In genomic region chr19:47225746-47226425, GRCh38 we compare ENCODE assay signal across 8 cellular contexts. TPM values are rescaled to one million over a fixed set of nuclear protein-coding genes. Genes with fewer than 3 reads are reported as not detected.
DNase-seq lines count a peak whose midpoint lies in the region; ATAC-seq and TF ChIP-seq lines count a peak whose summit lies in the region.

No MANE protein-coding gene starts in this region.

- DNase-seq in NCI-H2171 (lab: John Stamatoyannopoulos, UW), result peak; percentile 91
- peak; percentile 84 for DNase-seq in WTC11 (ENCODE audit: low spot score)
- peak; percentile 83 to 93 for DNase-seq in cardiac fibroblast (ENCODE audit: low read depth in 2 of 2)
- DNase-seq in iris pigment epithelial cell (ENCODE audit: low read depth), result peak; percentile 86
- DNase-seq in smooth muscle cell of the brain vasculature (ENCODE audit: low read depth, low spot score), result peak; percentile 69

- H3K36me3 Mint-ChIP-seq in WTC11, result peaks cover 12% of the 10 kb centered on the region

- POLR2A ChIA-PET in WTC11 (lab: Charles Lee), result interaction anchor here (0.5 to 3.9 kb wide), 15 partner anchors 8 to 1030 kb away, joined by 3 to 61 read pairs (median 4); partner anchors contain the start of genes CARD8, CCDC9, INAFM1 and ZC3H4

- CTCF ChIA-PET in WTC11 (lab: Charles Lee), result interaction anchor here (0.6 to 9.0 kb wide), 12 partner anchors 12 to 289 kb away, joined by 3 to 136 read pairs (median 4); partner anchors contain the start of genes CCDC9, NAPA and SAE1

- peak; percentile 36 for ATAC-seq in HG02970 (IDR thresholded peaks at IDR 0.05; ENCODE audit: low FRiP score, unreplicated experiment)
- peak; percentile 18 for ATAC-seq in WTC11
- ATAC-seq in GM18517 (IDR thresholded peaks at IDR 0.05; ENCODE audit: unreplicated experiment), result no peak

- TF ChIP-seq CTCF in GM12875 (IDR thresholded peaks at IDR 0.05; ENCODE audit: borderline replicate concordance, insufficient read depth, low read depth, low read length) (peak; percentile 17; the same call in 1 of the 2 replicates), WTC11 (IDR thresholded peaks at IDR 0.05) (no peak), cardiac fibroblast (IDR thresholded peaks at IDR 0.05; ENCODE audit: low read depth, low read length) (peak; percentile 14)

- H3K4me3 ChIP-seq in GM12875 (ENCODE audit: low read depth, low read length) (peak overlapping the region; percentile 70), cardiac fibroblast (replicated peaks in 1 of 2; ENCODE audit: low read depth in 2 of 2, low read length in 2 of 2) (peak overlapping the region in 1 of 2 donors; percentile 96)

- H3K27ac Mint-ChIP-seq in WTC11, result peak overlapping the region; percentile 95

- no peaks in the 10 kb centered on the region for H3K9me3 Mint-ChIP-seq in WTC11

- no peaks in the 10 kb centered on the region; the same call in 1 of the 2 replicates for H3K27me3 Mint-ChIP-seq in WTC11 (ENCODE audit: low read depth)

- peak overlapping the region; percentile 43 for H3K4me3 Mint-ChIP-seq in WTC11

- peaks cover 16% of the 10 kb centered on the region for H3K4me1 Mint-ChIP-seq in WTC11

TF ChIP-seq in WTC11, 78 proteins besides CTCF, POLR2A, EP300 and RAD21 (continues in another document):
- TF ChIP-seq PRRX2 (CRISPR knock-in tag; IDR thresholded peaks at IDR 0.05) (0 out of 2 replicates have a peak, but pooled peaks have one; percentile 63), ARID4B (CRISPR knock-in tag; IDR thresholded peaks at IDR 0.05; ENCODE audit: borderline replicate concordance) (no peak; the same call in 1 of the 2 replicates), NFATC4 (CRISPR knock-in tag; IDR thresholded peaks at IDR 0.05) (peak; percentile 93), FOXP1 (CRISPR knock-in tag; IDR thresholded peaks at IDR 0.05; ENCODE audit: borderline replicate concordance) (peak; percentile 78; the same call in 1 of the 2 replicates), MLX (CRISPR knock-in tag; IDR thresholded peaks at IDR 0.05) (0 out of 2 replicates have a peak, but pooled peaks have one; percentile 57), CREM (CRISPR knock-in tag; IDR thresholded peaks at IDR 0.05) (no peak; the same call in 1 of the 2 replicates), ZNF512 (CRISPR knock-in tag; IDR thresholded peaks at IDR 0.05; ENCODE audit: borderline replicate concordance) (no peak), TCF7 (CRISPR knock-in tag; IDR thresholded peaks at IDR 0.05; ENCODE audit: low read depth) (no peak; the same call in 1 of the 2 replicates), ZNF416 (CRISPR knock-in tag; IDR thresholded peaks at IDR 0.05) (peak; percentile 93; the same call in 1 of the 2 replicates), NFE2L1 (CRISPR knock-in tag; IDR thresholded peaks at IDR 0.05) (no peak), ELF4 (CRISPR knock-in tag; IDR thresholded peaks at IDR 0.05; ENCODE audit: low read depth) (peak; percentile 65; the same call in 1 of the 2 replicates), E2F1 (CRISPR knock-in tag; IDR thresholded peaks at IDR 0.05) (0 out of 2 replicates have a peak, but pooled peaks have one; percentile 34), EMX1 (CRISPR knock-in tag; IDR thresholded peaks at IDR 0.05) (0 out of 2 replicates have a peak, but pooled peaks have one; percentile 57), OVOL2 (CRISPR knock-in tag; IDR thresholded peaks at IDR 0.05; ENCODE audit: borderline replicate concordance) (peak; percentile 89; the same call in 1 of the 2 replicates), ZNF425 (CRISPR knock-in tag; conservative IDR thresholded peaks at IDR 0.05) (no peak), ETV6 (CRISPR knock-in tag; IDR thresholded peaks at IDR 0.05) (peak; percentile 67; the same call in 1 of the 2 replicates), ESRRA (CRISPR knock-in tag; IDR thresholded peaks at IDR 0.05; ENCODE audit: borderline replicate concordance) (0 out of 2 replicates have a peak, but pooled peaks have one; percentile 60), RORB (CRISPR knock-in tag; IDR thresholded peaks at IDR 0.05) (peak; percentile 90; the same call in 1 of the 2 replicates)

RNA-seq across cellular contexts. Expression of gene BBC3, which starts 5.1 kb away (rescaled TPM):
- 29.4 to 49.5 TPM (median 32.2 TPM) in 3 replicates for total RNA-seq in WTC11 (2021)

RNA-seq across cellular contexts. Expression of gene CCDC9, which starts 30.4 kb away (rescaled TPM):
- 30.4 to 37.7 TPM (median 33.0 TPM) in 3 replicates for total RNA-seq in WTC11 (2021)

RNA-seq across cellular contexts. Expression of gene INAFM1, which starts 48.8 kb away (rescaled TPM):
- total RNA-seq in WTC11 (2021), result 7.0 to 8.1 TPM (median 7.3 TPM) in 3 replicates
